ENCODE assay signal across 11 cellular contexts in the genomic region with DNA sequence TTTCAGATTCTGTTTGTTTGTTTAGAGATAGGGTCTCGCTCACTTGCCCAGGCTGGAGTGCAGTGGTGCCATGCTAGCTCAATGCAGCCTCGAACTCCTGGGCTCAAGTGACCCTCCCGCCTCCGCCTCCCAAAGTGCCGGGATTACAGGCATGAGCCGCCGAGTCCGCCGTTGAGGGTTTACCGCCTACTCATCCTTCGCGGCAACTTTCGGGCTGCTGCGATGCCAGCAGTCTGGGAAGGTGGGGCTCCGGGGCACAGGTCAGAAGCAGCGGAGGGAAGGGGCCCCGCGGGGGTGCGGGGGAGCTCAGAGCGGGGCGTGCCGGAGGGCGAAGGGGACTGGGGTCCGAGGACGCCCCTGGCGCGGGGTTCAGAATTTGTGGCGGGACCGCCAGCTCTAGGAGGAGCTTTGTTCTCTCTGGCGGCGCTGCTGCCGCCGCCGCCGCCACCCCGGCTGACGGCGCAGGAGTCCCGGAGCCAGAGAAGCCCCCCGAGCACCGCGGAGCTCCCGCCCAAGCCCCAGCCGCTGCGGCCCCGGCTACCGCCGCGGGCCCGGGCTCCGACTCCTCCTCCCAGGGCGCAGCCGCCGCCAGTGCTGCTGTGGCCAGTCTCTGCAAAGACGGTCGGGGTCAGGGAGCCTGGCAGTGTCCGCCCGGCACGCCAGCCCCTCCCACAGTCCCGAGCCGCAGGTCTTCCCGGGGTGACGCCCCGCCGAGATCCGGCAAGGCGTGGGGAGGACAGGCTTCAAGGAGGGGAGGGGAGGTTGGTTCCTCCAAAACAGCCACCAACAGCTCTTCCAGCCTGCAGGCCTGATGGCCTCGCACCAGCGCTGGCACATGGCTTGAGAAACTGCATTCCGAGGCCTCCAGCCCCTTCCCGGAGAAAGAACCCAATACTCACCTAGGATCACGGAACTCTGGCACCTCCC. TPM values are rescaled to one million over a fixed set of nuclear protein-coding genes. Genes with fewer than 3 reads are reported as not detected.
DNase-seq lines count a peak whose midpoint lies in the region; ATAC-seq and TF ChIP-seq lines count a peak whose summit lies in the region.
"Had no signal": no experiment of that assay in that cellular context is flagged by ENCODE, and none has a peak within 500 bp of the region (broad histone marks: within the 10 kb centered on the region; RNA-seq: fewer than 3 reads in every experiment).

No MANE protein-coding gene starts in this region.

- H3K4me1 ChIP-seq in CD8-positive, alpha-beta T cell (ENCODE audit: insufficient read depth, low read length), result peaks cover 8% of the 10 kb centered on the region
- no peaks in the 10 kb centered on the region for H3K4me1 ChIP-seq in adrenal gland (replicated peaks in 1 of 2)

- no peaks in the 10 kb centered on the region for H3K36me3 ChIP-seq in CD8-positive, alpha-beta T cell (ENCODE audit: insufficient read depth, low read length)
- H3K36me3 ChIP-seq in adrenal gland (replicated peaks in 1 of 2), result no peaks in the 10 kb centered on the region

- H3K27ac ChIP-seq in CD8-positive, alpha-beta T cell (ENCODE audit: low read depth, low read length), result no peak overlapping the region
- no peak overlapping the region for H3K27ac ChIP-seq in adrenal gland

- no peaks in the 10 kb centered on the region for H3K36me3 Mint-ChIP-seq in CD8-positive, alpha-beta T cell

- peak overlapping the region; percentile 33 for H3K4me3 ChIP-seq in CD8-positive, alpha-beta T cell (ENCODE audit: low read depth, low read length)
- no peak overlapping the region for H3K4me3 ChIP-seq in adrenal gland

- WGBS in adrenal gland, 4 donors, result 4 to 47% (median 7%) methylated on average over 2 to 72 of the region's 72 CpGs

- CTCF ChIA-PET in CD8-positive, alpha-beta T cell (lab: Charles Lee), result interaction anchor here (1.3 to 1.9 kb wide), 2 partner anchors 96 to 104 kb away, joined by 4 to 8 read pairs; a partner anchor contains a TSS

- ATAC-seq in CD8-positive, alpha-beta T cell, result peak; percentile 55
- no peak for ATAC-seq in HG03159 (IDR thresholded peaks at IDR 0.05; ENCODE audit: unreplicated experiment)

- POLR2A ChIA-PET in CD8-positive, alpha-beta T cell (lab: Charles Lee), result interaction anchor here (0.7 to 1.1 kb wide), 2 partner anchors 8 to 104 kb away, joined by 3 to 8 read pairs; no protein-coding TSS in a partner anchor

- TF ChIP-seq CTCF in CD8-positive, alpha-beta T cell (IDR thresholded peaks at IDR 0.05), result no peak
- TF ChIP-seq CTCF in adrenal gland (IDR thresholded peaks at IDR 0.05), result no peak

- TF ChIP-seq POLR2A in erythroblast (IDR thresholded peaks at IDR 0.05; ENCODE audit: low read length) (no peak), adrenal gland (IDR thresholded peaks at IDR 0.05) (no peak)

- no peaks in the 10 kb centered on the region for H3K9me3 ChIP-seq in CD8-positive, alpha-beta T cell (ENCODE audit: low read length)
- no peaks in the 10 kb centered on the region for H3K9me3 ChIP-seq in adrenal gland (replicated peaks in 1 of 3)

- H3K4me1 Mint-ChIP-seq in CD8-positive, alpha-beta T cell (ENCODE audit: low read depth), result peaks cover 14% of the 10 kb centered on the region

- H3K27me3 ChIP-seq in CD8-positive, alpha-beta T cell (ENCODE audit: insufficient read depth, low read length), result peaks cover 3% of the 10 kb centered on the region
- peaks cover 25% of the 10 kb centered on the region for H3K27me3 ChIP-seq in adrenal gland

- peak in 6 of 7 experiments; percentile 6 to 62 (median 32) for DNase-seq in CD8-positive, alpha-beta T cell
- DNase-seq in activated CD4-positive, alpha-beta T cell treated with anti-CD3 and anti-CD28 coated beads, Interleukin-2, amount 50 U/mL, for 4 hours, result peak; percentile 13 to 14
- DNase-seq in erythroblast (lab: John Stamatoyannopoulos, UW) (peak; percentile 27 to 47), retina (peak; percentile 76), adrenal gland (no peak), NCI-H1694 treated with DMSO at 0.1 percent for 48 hours (lab: John Stamatoyannopoulos, UW) (no peak), NCI-H146 (lab: John Stamatoyannopoulos, UW) (no peak)
- DNase-seq: COR-L47, cortex of kidney, NCI-H345 had no signal

- intact Hi-C loops in CD8-positive, alpha-beta T cell (cut with DNase I, micrococcal nuclease), result no loop called here
- intact Hi-C loops in adrenal gland (cut with DNase I), result no loop called here

- peak overlapping the region; percentile 43 for H3K27ac Mint-ChIP-seq in CD8-positive, alpha-beta T cell

- H3K9me3 Mint-ChIP-seq in CD8-positive, alpha-beta T cell, result no peaks in the 10 kb centered on the region

- peaks cover 30% of the 10 kb centered on the region for H3K27me3 Mint-ChIP-seq in CD8-positive, alpha-beta T cell (ENCODE audit: low read depth)

- peak overlapping the region; percentile 77 for H3K4me3 Mint-ChIP-seq in CD8-positive, alpha-beta T cell

RNA-seq across cellular contexts. Expression of a gene that starts 10.9 kb away (rescaled TPM):
- total RNA-seq in CD8-positive, alpha-beta T cell, result not detected
- total RNA-seq in adrenal gland, result not detected
- polyA plus RNA-seq in adrenal gland, result not detected

RNA-seq across cellular contexts. Expression of a gene that starts 34.0 kb away (rescaled TPM):
- under 1 TPM; 0.25 to 0.95 TPM for total RNA-seq in CD8-positive, alpha-beta T cell
- total RNA-seq in adrenal gland, result under 1 TPM in 1 of 8 donors, not detected in 7; 0.08 TPM
- polyA plus RNA-seq in adrenal gland, result not detected

Comparison
In these comparisons a context has a peak if more than half of its experiments do, and no peak if none do; other contexts are left out.
1. DNase-seq: peak in CD8-positive, alpha-beta T cell (6 of 7), activated CD4-positive, alpha-beta T cell treated with anti-CD3 and anti-CD28 coated beads, Interleukin-2, amount 50 U/mL, for 4 hours (2 of 2), erythroblast (2 of 2) and retina (single experiment); none in adrenal gland (0 of 7), NCI-H1694 treated with DMSO at 0.1 percent for 48 hours (single experiment) and NCI-H146 (single experiment).